ENCODE assay signal across 19 cellular contexts in genomic region chr3:10368512-10368911, GRCh38. TPM values are rescaled to one million over a fixed set of nuclear protein-coding genes. Genes with fewer than 3 reads are reported as not detected.
DNase-seq lines count a peak whose midpoint lies in the region; ATAC-seq and TF ChIP-seq lines count a peak whose summit lies in the region.
"Had no signal": no experiment of that assay in that cellular context is flagged by ENCODE, and none has a peak within 500 bp of the region (broad histone marks: within the 10 kb centered on the region; RNA-seq: fewer than 3 reads in every experiment).

No MANE protein-coding gene starts in this region.

- peaks cover 0 to 17% (median 6%) of the 10 kb centered on the region in 11 experiments; a peak in 15 of 22 replicates for H3K9me3 ChIP-seq in BLaER1 treated with 17β-estradiol and CSF1 and Interleukin-3, amounts not matched to agents 10 nM and 100 nM (replicated peaks in 1 of 11)
- H3K9me3 ChIP-seq: Caco-2 had no signal

- H3K27me3 Mint-ChIP-seq in activated naive CD8-positive, alpha-beta T cell treated with anti-CD3 and anti-CD28 coated beads, Interleukin-2, amount 10 ng/mL, durations not matched to agents 7 days and 5 days, result peaks cover 27% of the 10 kb centered on the region
- H3K27me3 Mint-ChIP-seq in activated naive CD8-positive, alpha-beta T cell treated with anti-CD3 and anti-CD28 coated beads for 36 hours, result peaks cover 15% of the 10 kb centered on the region
- no peaks in the 10 kb centered on the region for H3K27me3 Mint-ChIP-seq in activated B cell treated with CpG ODN at 0.5 μM for 24 hours

- POLR2A ChIA-PET in activated naive CD8-positive, alpha-beta T cell treated with anti-CD3 and anti-CD28 coated beads, Interleukin-2, amount 10 ng/mL, durations not matched to agents 7 days and 5 days (lab: Charles Lee), result no interaction called here
- POLR2A ChIA-PET in activated B cell treated with CpG ODN at 0.5 μM for 24 hours (lab: Charles Lee), result no interaction called here

- H3K4me1 ChIP-seq in BLaER1 treated with 17β-estradiol and CSF1 and Interleukin-3, amounts not matched to agents 10 nM and 100 nM, result peaks cover 51 to 90% (median 76%) of the 10 kb centered on the region in 10 experiments
- H3K4me1 ChIP-seq: Caco-2 had no signal

- H3K36me3 Mint-ChIP-seq in activated naive CD8-positive, alpha-beta T cell treated with anti-CD3 and anti-CD28 coated beads, Interleukin-2, amount 10 ng/mL, durations not matched to agents 7 days and 5 days, result no peaks in the 10 kb centered on the region
- no peaks in the 10 kb centered on the region for H3K36me3 Mint-ChIP-seq in activated naive CD8-positive, alpha-beta T cell treated with anti-CD3 and anti-CD28 coated beads for 36 hours
- no peaks in the 10 kb centered on the region for H3K36me3 Mint-ChIP-seq in activated B cell treated with CpG ODN at 0.5 μM for 24 hours (ENCODE audit: low read depth)

- peaks cover 0 to 14% (median 0%) of the 10 kb centered on the region in 11 experiments; a peak in 1 of 22 replicates for H4K20me1 ChIP-seq in BLaER1 treated with 17β-estradiol and CSF1 and Interleukin-3, amounts not matched to agents 10 nM and 100 nM

- H3K4me1 Mint-ChIP-seq in activated naive CD8-positive, alpha-beta T cell treated with anti-CD3 and anti-CD28 coated beads, Interleukin-2, amount 10 ng/mL, durations not matched to agents 7 days and 5 days, result no peaks in the 10 kb centered on the region
- peaks cover 18% of the 10 kb centered on the region for H3K4me1 Mint-ChIP-seq in activated naive CD8-positive, alpha-beta T cell treated with anti-CD3 and anti-CD28 coated beads for 36 hours
- peaks cover 4% of the 10 kb centered on the region for H3K4me1 Mint-ChIP-seq in activated B cell treated with CpG ODN at 0.5 μM for 24 hours

- ATAC-seq in activated naive CD8-positive, alpha-beta T cell treated with anti-CD3 and anti-CD28 coated beads, Interleukin-2, amount 10 ng/mL, durations not matched to agents 7 days and 5 days (ENCODE audit: low read depth), result no peak
- ATAC-seq in activated B cell treated with CpG ODN at 0.5 μM for 24 hours (ENCODE audit: low read depth) (no peak), HG02642 (IDR thresholded peaks at IDR 0.05; ENCODE audit: poor library complexity, unreplicated experiment) (no peak)
- ATAC-seq: GM23338 had no signal

- H3K36me3 ChIP-seq in BLaER1 treated with 17β-estradiol and CSF1 and Interleukin-3, amounts not matched to agents 10 nM and 100 nM, result peaks cover 0 to 20% (median 0%) of the 10 kb centered on the region in 11 experiments; a peak in 3 of 22 replicates

- H3K9ac ChIP-seq in BLaER1 treated with 17β-estradiol and CSF1 and Interleukin-3, amounts not matched to agents 10 nM and 100 nM, result no peak overlapping the region
- H3K9ac ChIP-seq: KMS-11 had no signal

- no peak for TF ChIP-seq CTCF in activated B cell treated with CpG ODN at 0.5 μM for 24 hours (IDR thresholded peaks at IDR 0.05)

- H3K27ac Mint-ChIP-seq in activated naive CD8-positive, alpha-beta T cell treated with anti-CD3 and anti-CD28 coated beads, Interleukin-2, amount 10 ng/mL, durations not matched to agents 7 days and 5 days, result peak overlapping the region; percentile 0
- H3K27ac Mint-ChIP-seq in activated naive CD8-positive, alpha-beta T cell treated with anti-CD3 and anti-CD28 coated beads for 36 hours, result no peak overlapping the region
- peak overlapping the region; percentile 4 for H3K27ac Mint-ChIP-seq in activated B cell treated with CpG ODN at 0.5 μM for 24 hours
- H3K27ac Mint-ChIP-seq: B cell; CD4-positive, alpha-beta T cell; GM23338 had no signal

- H3K4me2 ChIP-seq in BLaER1 treated with 17β-estradiol and CSF1 and Interleukin-3, amounts not matched to agents 10 nM and 100 nM, result peak overlapping the region; percentile 0 to 93 (median 79); a peak in 20 of 22 replicates
- H3K4me2 ChIP-seq: GM23338, KMS-11 had no signal

- CTCF ChIA-PET in activated B cell treated with CpG ODN at 0.5 μM for 24 hours (lab: Charles Lee), result no interaction called here

- no peaks in the 10 kb centered on the region for H3K27me3 ChIP-seq in BLaER1 treated with 17β-estradiol and CSF1 and Interleukin-3, amounts not matched to agents 10 nM and 100 nM

- H3K4me3 Mint-ChIP-seq in activated naive CD8-positive, alpha-beta T cell treated with anti-CD3 and anti-CD28 coated beads, Interleukin-2, amount 10 ng/mL, durations not matched to agents 7 days and 5 days, result no peak overlapping the region
- H3K4me3 Mint-ChIP-seq in activated naive CD8-positive, alpha-beta T cell treated with anti-CD3 and anti-CD28 coated beads for 36 hours, result no peak overlapping the region
- H3K4me3 Mint-ChIP-seq in activated B cell treated with CpG ODN at 0.5 μM for 24 hours, result no peak overlapping the region
- H3K4me3 Mint-ChIP-seq: B cell; CD4-positive, alpha-beta T cell; GM23338 had no signal

- no peak for DNase-seq in activated naive CD8-positive, alpha-beta T cell treated with anti-CD3 and anti-CD28 coated beads, Interleukin-2, amount 10 ng/mL, durations not matched to agents 7 days and 5 days
- DNase-seq in activated naive CD8-positive, alpha-beta T cell treated with anti-CD3 and anti-CD28 coated beads for 36 hours, result no peak
- DNase-seq in activated B cell treated with CpG ODN at 0.5 μM for 24 hours (no peak), posterior vena cava (ENCODE audit: low spot score) (peak; percentile 2), NOMO-1 treated with DMSO at 0.1 percent for 48 hours (lab: John Stamatoyannopoulos, UW; ENCODE audit: unreplicated experiment) (no peak), DMS153 treated with DMSO at 0.1 percent for 48 hours (lab: John Stamatoyannopoulos, UW; ENCODE audit: unreplicated experiment) (no peak)
- DNase-seq: 8988T; Caco-2; CD4-positive, alpha-beta T cell; DMS79; GDM1; H7 had no signal

- peaks cover 10% of the 10 kb centered on the region for H3K9me3 Mint-ChIP-seq in activated naive CD8-positive, alpha-beta T cell treated with anti-CD3 and anti-CD28 coated beads, Interleukin-2, amount 10 ng/mL, durations not matched to agents 7 days and 5 days
- peaks cover 3% of the 10 kb centered on the region for H3K9me3 Mint-ChIP-seq in activated naive CD8-positive, alpha-beta T cell treated with anti-CD3 and anti-CD28 coated beads for 36 hours
- peaks cover 3% of the 10 kb centered on the region for H3K9me3 Mint-ChIP-seq in activated B cell treated with CpG ODN at 0.5 μM for 24 hours
- H3K9me3 Mint-ChIP-seq: CD4-positive, alpha-beta T cell had no signal

- H3K27ac ChIP-seq in BLaER1 treated with 17β-estradiol and CSF1 and Interleukin-3, amounts not matched to agents 10 nM and 100 nM, result peak overlapping the region in 3 of 11 experiments; percentile 8 to 87 (median 56); a peak in 4 of 22 replicates
- H3K27ac ChIP-seq: C4-2B, HL-60, KMS-11 had no signal

- H3K4me3 ChIP-seq in BLaER1 treated with 17β-estradiol and CSF1 and Interleukin-3, amounts not matched to agents 10 nM and 100 nM, result no peak overlapping the region
- H3K4me3 ChIP-seq: GM23338 had no signal

- intact Hi-C loops in activated B cell treated with CpG ODN at 0.5 μM for 24 hours (cut with micrococcal nuclease), result no loop called here
- intact Hi-C loops in posterior vena cava (cut with DNase I), result no loop called here

RNA-seq across cellular contexts. Expression of gene SEC13, which starts 47.6 kb away (rescaled TPM):
- total RNA-seq in activated naive CD8-positive, alpha-beta T cell treated with anti-CD3 and anti-CD28 coated beads, Interleukin-2, amount 10 ng/mL, durations not matched to agents 7 days and 5 days, result 10 to 100 TPM; 71.6 to 74.2 TPM
- total RNA-seq in activated naive CD8-positive, alpha-beta T cell treated with anti-CD3 and anti-CD28 coated beads for 36 hours, result 100 to 1,000 TPM in 1 of 2 experiments, 10 to 100 TPM in 1; 99.4 to 103 TPM
- total RNA-seq in activated B cell treated with CpG ODN at 0.5 μM for 24 hours (86.1 and 86.9 TPM in 2 replicates), posterior vena cava (10 to 100 TPM; 85.9 to 86.3 TPM)
